Comparison of ENCODE assay signal across 12 cellular contexts in genomic region chr18:21330122-21330701, GRCh38.
DNase-seq lines count a peak whose midpoint lies in the region; ATAC-seq and TF ChIP-seq lines count a peak whose summit lies in the region.
"Had no signal": no experiment of that assay in that cellular context is flagged by ENCODE, and none has a peak within 500 bp of the region (broad histone marks: within the 10 kb centered on the region; RNA-seq: fewer than 3 reads in every experiment).

No MANE protein-coding gene starts in this region.

- H3K9ac ChIP-seq in fibroblast of lung (ENCODE audit: insufficient read depth, low read length): no peak overlapping the region

- no peaks in the 10 kb centered on the region for H3K36me3 ChIP-seq in Caco-2 (ENCODE audit: control insufficient read depth, insufficient read depth, low read length)
- H3K36me3 ChIP-seq in fibroblast of lung (ENCODE audit: control insufficient read depth, insufficient read depth, low read length): no peaks in the 10 kb centered on the region

- H4K20me1 ChIP-seq in fibroblast of lung (ENCODE audit: control insufficient read depth, extremely low read depth, insufficient read depth, low read length): no peaks in the 10 kb centered on the region

- H2AFZ ChIP-seq in fibroblast of lung (ENCODE audit: low read length): peak overlapping the region; percentile 35

- peaks cover 42% of the 10 kb centered on the region for H3K4me1 Mint-ChIP-seq in Caco-2 (ENCODE audit: low read depth, unreplicated experiment)
- H3K4me1 Mint-ChIP-seq in neural crest cell: peaks cover 56% of the 10 kb centered on the region
- H3K4me1 Mint-ChIP-seq: activated CD8-positive, alpha-beta memory T cell treated with anti-CD3 and anti-CD28 coated beads, Interleukin-2, amount 10 ng/mL, durations not matched to agents 7 days and 5 days had no signal

- H3K9me3 ChIP-seq in Caco-2: no peaks in the 10 kb centered on the region
- H3K9me3 ChIP-seq in fibroblast of lung (ENCODE audit: control insufficient read depth, insufficient read depth, low read depth, low read length): no peaks in the 10 kb centered on the region

- no TSS peak for BruUV-seq in Caco-2 (replicated peaks; lab: Mats Ljungman, UMichigan)

- POLR2A ChIA-PET in Caco-2 (lab: Charles Lee): interaction anchor here (0.5 kb wide), 1 partner anchor 65 kb away, joined by 5 read pairs; no protein-coding TSS in a partner anchor

- DNase-seq in Caco-2 (peak; percentile 45 to 63), NCI-H2029 (lab: John Stamatoyannopoulos, UW) (peak; percentile 9), fibroblast of lung (ENCODE audit: low read depth in 2 of 2) (peak; percentile 65 to 90), neural crest cell (ENCODE audit: low read depth, low spot score) (no peak), activated gamma-delta T cell (lab: John Stamatoyannopoulos, UW) (no peak), SIG-M5 treated with dmso at 0.1 percent for 504 hours (lab: John Stamatoyannopoulos, UW; ENCODE audit: unreplicated experiment) (no peak)
- no peak for DNase-seq in activated naive CD4-positive, alpha-beta T cell treated with anti-CD3 and anti-CD28 coated beads, Interleukin-2, amount 50 U/mL, for 16 hours
- DNase-seq: activated CD8-positive, alpha-beta memory T cell treated with anti-CD3 and anti-CD28 coated beads, Interleukin-2, amount 10 ng/mL, durations not matched to agents 7 days and 5 days; stimulated activated CD4-positive, alpha-beta T cell treated with anti-CD3 and anti-CD28 coated beads, Interleukin-1b, Interleukin-23, amount 100 ng/mL, for 48 hours had no signal

- no peaks in the 10 kb centered on the region for H3K9me3 Mint-ChIP-seq in Caco-2 (ENCODE audit: unreplicated experiment)
- no peaks in the 10 kb centered on the region for H3K9me3 Mint-ChIP-seq in neural crest cell

- H3K27me3 Mint-ChIP-seq in Caco-2 (ENCODE audit: insufficient read depth, unreplicated experiment): no peaks in the 10 kb centered on the region
- no peaks in the 10 kb centered on the region for H3K27me3 Mint-ChIP-seq in neural crest cell (ENCODE audit: low read depth)

- no peak overlapping the region for H3K27ac ChIP-seq in fibroblast of lung (ENCODE audit: insufficient read depth, low read length)
- H3K27ac ChIP-seq: C4-2B had no signal

- H3K4me3 Mint-ChIP-seq in Caco-2 (ENCODE audit: unreplicated experiment) (peak overlapping the region; percentile 53), neural crest cell (no peak overlapping the region)
- H3K4me3 Mint-ChIP-seq: activated CD8-positive, alpha-beta memory T cell treated with anti-CD3 and anti-CD28 coated beads, Interleukin-2, amount 10 ng/mL, durations not matched to agents 7 days and 5 days had no signal

- H3K36me3 Mint-ChIP-seq in Caco-2 (ENCODE audit: insufficient read depth, unreplicated experiment) (peaks cover 6% of the 10 kb centered on the region), neural crest cell (ENCODE audit: low read depth) (peaks cover 3% of the 10 kb centered on the region)
- H3K36me3 Mint-ChIP-seq: activated CD8-positive, alpha-beta memory T cell treated with anti-CD3 and anti-CD28 coated beads, Interleukin-2, amount 10 ng/mL, durations not matched to agents 7 days and 5 days had no signal

- H3K27me3 ChIP-seq in Caco-2 (replicated peaks; ENCODE audit: control insufficient read depth, insufficient read depth, low read length): no peaks in the 10 kb centered on the region
- no peaks in the 10 kb centered on the region for H3K27me3 ChIP-seq in fibroblast of lung (ENCODE audit: control insufficient read depth, insufficient read depth, low read length)

- peak overlapping the region; percentile 59 for H3K4me2 ChIP-seq in fibroblast of lung (ENCODE audit: extremely low read depth, insufficient read depth, low read length)

- TF ChIP-seq CTCF in Caco-2 (IDR thresholded peaks at IDR 0.05; ENCODE audit: insufficient read depth in 1 of 2, low read depth in 1 of 2, low read length in 1 of 2, severe bottlenecking in 1 of 2, unreplicated experiment in 1 of 2) (no peak), fibroblast of lung (conservative IDR thresholded peaks at IDR 0.05 in 1 of 2, IDR thresholded peaks at IDR 0.05 in 1 of 2; ENCODE audit: low read depth in 1 of 2, low read length in 2 of 2) (no peak), neural crest cell (conservative IDR thresholded peaks at IDR 0.05) (no peak)

- no peak for ATAC-seq in GM21367 (IDR thresholded peaks at IDR 0.05; ENCODE audit: unreplicated experiment)
- ATAC-seq: activated CD8-positive, alpha-beta memory T cell treated with anti-CD3 and anti-CD28 coated beads, Interleukin-2, amount 10 ng/mL, durations not matched to agents 7 days and 5 days had no signal

- intact Hi-C loops in Caco-2 (cut with micrococcal nuclease; ENCODE audit: unreplicated experiment): loop anchor here (1.0 to 5.0 kb wide), 2 partner anchors 14 to 133 kb away; no protein-coding TSS in a partner anchor

- no peaks in the 10 kb centered on the region for H3K79me2 ChIP-seq in fibroblast of lung (ENCODE audit: control insufficient read depth, insufficient read depth, low read length)

- CTCF ChIA-PET in Caco-2 (lab: Charles Lee): no interaction called here

- H3K4me1 ChIP-seq in Caco-2 (peaks cover 46% of the 10 kb centered on the region), fibroblast of lung (ENCODE audit: control insufficient read depth, extremely low read depth, insufficient read depth, low read length) (peaks cover 5% of the 10 kb centered on the region)

- H3K4me3 ChIP-seq in Caco-2 (ENCODE audit: low read depth, low read length) (no peak overlapping the region), fibroblast of lung (replicated peaks in 1 of 4; ENCODE audit: control extremely low read depth in 1 of 4, insufficient read depth in 1 of 4, low read depth in 3 of 4, low read length in 4 of 4) (no peak overlapping the region)
- H3K4me3 ChIP-seq: lung had no signal

- H3K27ac Mint-ChIP-seq in Caco-2 (ENCODE audit: unreplicated experiment) (peak overlapping the region; percentile 69), neural crest cell (ENCODE audit: unreplicated experiment) (peak overlapping the region; percentile 59)
- H3K27ac Mint-ChIP-seq: activated CD8-positive, alpha-beta memory T cell treated with anti-CD3 and anti-CD28 coated beads, Interleukin-2, amount 10 ng/mL, durations not matched to agents 7 days and 5 days had no signal

Comparison
In these comparisons a context has a peak if more than half of its experiments do, and no peak if none do; other contexts are left out.
1. DNase-seq: peak in Caco-2 (2 of 2), NCI-H2029 (single experiment) and fibroblast of lung (2 of 2); none in neural crest cell (single experiment), activated gamma-delta T cell (single experiment), SIG-M5 treated with dmso at 0.1 percent for 504 hours (single experiment) and activated naive CD4-positive, alpha-beta T cell treated with anti-CD3 and anti-CD28 coated beads, Interleukin-2, amount 50 U/mL, for 16 hours (single experiment).